In genomic region chr15:64865998-64866520, GRCh38 we compare ENCODE assay signal across 10 cellular contexts. TPM values are rescaled to one million over a fixed set of nuclear protein-coding genes. Genes with fewer than 3 reads are reported as not detected.
DNase-seq lines count a peak whose midpoint lies in the region; ATAC-seq and TF ChIP-seq lines count a peak whose summit lies in the region.
"Had no signal": no experiment of that assay in that cellular context is flagged by ENCODE, and none has a peak within 500 bp of the region (broad histone marks: within the 10 kb centered on the region; RNA-seq: fewer than 3 reads in every experiment).

No MANE protein-coding gene starts in this region.

- H3K27ac Mint-ChIP-seq in HFFc6 (peak overlapping the region; percentile 85), chondrocyte (ENCODE audit: unreplicated experiment) (peak overlapping the region; percentile 36)
- H3K27ac Mint-ChIP-seq in activated CD8-positive, alpha-beta T cell treated with anti-CD3 and anti-CD28 coated beads for 36 hours, result no peak overlapping the region
- H3K27ac Mint-ChIP-seq: activated naive CD4-positive, alpha-beta T cell treated with anti-CD3 and anti-CD28 coated beads, Interleukin-2, amount 10 ng/mL, durations not matched to agents 7 days and 5 days had no signal

- H3K4me3 Mint-ChIP-seq in HFFc6 (peak overlapping the region; percentile 58), chondrocyte (ENCODE audit: unreplicated experiment) (no peak overlapping the region)
- H3K4me3 Mint-ChIP-seq in activated CD8-positive, alpha-beta T cell treated with anti-CD3 and anti-CD28 coated beads for 36 hours, result no peak overlapping the region
- H3K4me3 Mint-ChIP-seq: activated naive CD4-positive, alpha-beta T cell treated with anti-CD3 and anti-CD28 coated beads, Interleukin-2, amount 10 ng/mL, durations not matched to agents 7 days and 5 days; T-cell had no signal

- no peak for ATAC-seq in GM21737 (IDR thresholded peaks at IDR 0.05; ENCODE audit: unreplicated experiment)
- no peak for ATAC-seq in activated CD8-positive, alpha-beta T cell treated with anti-CD3 and anti-CD28 coated beads for 36 hours
- ATAC-seq: T-cell had no signal

- H3K9me3 Mint-ChIP-seq in HFFc6 (no peaks in the 10 kb centered on the region), chondrocyte (ENCODE audit: low read depth) (no peaks in the 10 kb centered on the region)
- no peaks in the 10 kb centered on the region for H3K9me3 Mint-ChIP-seq in activated CD8-positive, alpha-beta T cell treated with anti-CD3 and anti-CD28 coated beads for 36 hours
- H3K9me3 Mint-ChIP-seq: activated naive CD4-positive, alpha-beta T cell treated with anti-CD3 and anti-CD28 coated beads, Interleukin-2, amount 10 ng/mL, durations not matched to agents 7 days and 5 days; T-cell had no signal

- H3K27ac ChIP-seq in substantia nigra (ENCODE audit: low read depth, low read length, poor library complexity, severe bottlenecking), result peak overlapping the region; percentile 88

- DNase-seq in HFFc6, result peak; percentile 86
- DNase-seq in chondrocyte (ENCODE audit: low spot score), result no peak
- DNase-seq in kidney tubule cell (ENCODE audit: low spot score), result peak; percentile 30
- peak in 28 of 49 donors; percentile 20 to 64 (median 43) for DNase-seq in substantia nigra (lab: John Stamatoyannopoulos, UW)
- no peak for DNase-seq in activated naive CD4-positive, alpha-beta T cell treated with Interleukin-2 at 50 U/mL for 16 hours
- no peak for DNase-seq in activated CD8-positive, alpha-beta T cell treated with anti-CD3 and anti-CD28 coated beads for 36 hours
- DNase-seq: activated naive CD4-positive, alpha-beta T cell treated with anti-CD3 and anti-CD28 coated beads, Interleukin-2, amount 10 ng/mL, durations not matched to agents 7 days and 5 days; NCI-H1417; T-cell had no signal

- POLR2A ChIA-PET in activated CD8-positive, alpha-beta T cell treated with anti-CD3 and anti-CD28 coated beads for 36 hours (lab: Charles Lee), result interaction anchor here (1.0 to 1.1 kb wide), 2 partner anchors 9 to 11 kb away, joined by 3 read pairs; no protein-coding TSS in a partner anchor

- H3K27me3 Mint-ChIP-seq in HFFc6 (ENCODE audit: insufficient read depth) (peaks cover 2% of the 10 kb centered on the region; the same call in 1 of the 2 replicates), chondrocyte (ENCODE audit: low read depth) (no peaks in the 10 kb centered on the region)
- no peaks in the 10 kb centered on the region for H3K27me3 Mint-ChIP-seq in activated CD8-positive, alpha-beta T cell treated with anti-CD3 and anti-CD28 coated beads for 36 hours
- H3K27me3 Mint-ChIP-seq: activated naive CD4-positive, alpha-beta T cell treated with anti-CD3 and anti-CD28 coated beads, Interleukin-2, amount 10 ng/mL, durations not matched to agents 7 days and 5 days; T-cell had no signal

- intact Hi-C loops in activated CD8-positive, alpha-beta T cell treated with anti-CD3 and anti-CD28 coated beads for 36 hours (cut with micrococcal nuclease), result no loop called here

- peaks cover 26% of the 10 kb centered on the region for H3K36me3 Mint-ChIP-seq in HFFc6 (ENCODE audit: low read depth)
- peaks cover 12% of the 10 kb centered on the region for H3K36me3 Mint-ChIP-seq in chondrocyte (ENCODE audit: low read depth)
- peaks cover 5% of the 10 kb centered on the region for H3K36me3 Mint-ChIP-seq in activated CD8-positive, alpha-beta T cell treated with anti-CD3 and anti-CD28 coated beads for 36 hours (ENCODE audit: low read depth)

- peaks cover 36% of the 10 kb centered on the region for H3K4me1 Mint-ChIP-seq in HFFc6 (ENCODE audit: low read depth)
- peaks cover 18% of the 10 kb centered on the region for H3K4me1 Mint-ChIP-seq in chondrocyte (ENCODE audit: low read depth)
- H3K4me1 Mint-ChIP-seq in activated CD8-positive, alpha-beta T cell treated with anti-CD3 and anti-CD28 coated beads for 36 hours (ENCODE audit: low read depth), result peaks cover 3% of the 10 kb centered on the region

- CTCF ChIA-PET in activated CD8-positive, alpha-beta T cell treated with anti-CD3 and anti-CD28 coated beads for 36 hours (lab: Charles Lee), result interaction anchor here (0.8 kb wide), 1 partner anchor 10 kb away, joined by 3 read pairs; no protein-coding TSS in a partner anchor

- TF ChIP-seq CTCF in HFFc6 (IDR thresholded peaks at IDR 0.05) (no peak), chondrocyte (IDR thresholded peaks at IDR 0.05) (no peak)
- no peak for TF ChIP-seq CTCF in activated CD8-positive, alpha-beta T cell treated with anti-CD3 and anti-CD28 coated beads for 36 hours (IDR thresholded peaks at IDR 0.05)

RNA-seq across cellular contexts. Expression of gene PLEKHO2, which starts 24.3 kb away (rescaled TPM):
- 10 to 100 TPM; 23.0 to 28.3 (median 25.4) TPM for total RNA-seq in HFFc6 (2021; fragmentation: NEBNext Ultra II Directional; extraction: Animal tissue kit (Norgen Biotek cat#: 25700))
- 19.5 to 20.3 TPM (median 20.3 TPM) in 3 replicates for total RNA-seq in chondrocyte
- total RNA-seq in activated CD8-positive, alpha-beta T cell treated with anti-CD3 and anti-CD28 coated beads for 36 hours, result 10 to 100 TPM; 10.1 to 10.4 TPM

RNA-seq across cellular contexts. Expression of gene PIF1, which starts 40.6 kb away (rescaled TPM):
- total RNA-seq in HFFc6 (2021; fragmentation: NEBNext Ultra II Directional; extraction: Animal tissue kit (Norgen Biotek cat#: 25700)), result 10 to 100 TPM in 1 of 6 experiments, 1 to 10 TPM in 5; 4.0 to 10.7 (median 8.4) TPM
- total RNA-seq in chondrocyte, result 1.8 to 6.1 TPM (median 5.9 TPM) in 3 replicates
- total RNA-seq in activated CD8-positive, alpha-beta T cell treated with anti-CD3 and anti-CD28 coated beads for 36 hours, result 10 to 100 TPM; 50.0 TPM

RNA-seq across cellular contexts. Expression of gene ANKDD1A, which starts 45.6 kb away (rescaled TPM):
- 1 to 10 TPM; 1.3 to 2.4 (median 1.9) TPM for total RNA-seq in HFFc6 (2021; fragmentation: NEBNext Ultra II Directional; extraction: Animal tissue kit (Norgen Biotek cat#: 25700))
- 3.4 to 4.3 TPM (median 3.8 TPM) in 3 replicates for total RNA-seq in chondrocyte
- 1 to 10 TPM; 3.4 to 4.3 TPM for total RNA-seq in activated CD8-positive, alpha-beta T cell treated with anti-CD3 and anti-CD28 coated beads for 36 hours

Comparison
In these comparisons a context has a peak if more than half of its experiments do, and no peak if none do; other contexts are left out.
1. DNase-seq: peak in HFFc6 (single experiment), kidney tubule cell (single experiment) and substantia nigra (28 of 49); none in chondrocyte (single experiment), activated naive CD4-positive, alpha-beta T cell treated with Interleukin-2 at 50 U/mL for 16 hours (single experiment) and activated CD8-positive, alpha-beta T cell treated with anti-CD3 and anti-CD28 coated beads for 36 hours (single experiment).